In the genomic region with DNA sequence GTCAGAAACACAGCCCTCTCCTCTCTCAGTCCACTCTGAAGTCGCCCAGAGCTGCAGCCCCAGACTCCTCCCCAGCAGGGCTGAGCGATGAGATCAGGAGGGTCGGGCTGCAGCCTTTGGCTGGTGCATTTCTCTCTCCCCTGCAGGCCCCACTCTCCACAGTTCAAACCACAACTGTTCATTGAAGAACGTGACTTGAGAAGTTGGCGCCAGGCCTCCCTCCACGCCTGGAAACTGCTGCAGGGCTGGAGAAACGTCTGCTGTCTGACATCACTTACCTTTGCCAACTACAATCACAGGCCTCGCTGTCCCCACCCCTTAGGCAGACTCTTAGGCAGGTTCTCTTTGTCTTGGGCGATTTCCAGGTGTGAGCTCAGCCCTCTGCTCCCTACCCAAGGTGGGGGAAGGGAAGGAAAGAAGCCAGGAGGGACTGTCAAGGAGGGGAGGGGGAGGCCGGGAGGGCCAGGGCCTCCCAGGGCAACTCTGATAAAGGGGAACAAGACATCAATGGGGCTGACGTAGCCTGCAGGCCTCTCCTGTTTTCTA, we compare ENCODE assay signal across 11 cellular contexts. TPM values are rescaled to one million over a fixed set of nuclear protein-coding genes. Genes with fewer than 3 reads are reported as not detected.
DNase-seq lines count a peak whose midpoint lies in the region; ATAC-seq, FAIRE-seq and TF ChIP-seq lines count a peak whose summit lies in the region.
"Had no signal": no experiment of that assay in that cellular context is flagged by ENCODE, and none has a peak within 500 bp of the region (broad histone marks: within the 10 kb centered on the region; RNA-seq: fewer than 3 reads in every experiment).

No MANE protein-coding gene starts in this region.

- no peaks in the 10 kb centered on the region for H4K20me1 ChIP-seq in astrocyte (ENCODE audit: insufficient read depth, low read length)

- no peaks in the 10 kb centered on the region for H3K27me3 ChIP-seq in heart left ventricle
- no peaks in the 10 kb centered on the region for H3K27me3 ChIP-seq in astrocyte (ENCODE audit: insufficient read depth, low read length)
- no peaks in the 10 kb centered on the region for H3K27me3 ChIP-seq in left lung
- H3K27me3 ChIP-seq: gastrocnemius medialis had no signal

- no peak for TF ChIP-seq POLR2A in heart left ventricle (IDR thresholded peaks at IDR 0.05)

- no peaks in the 10 kb centered on the region for H3K36me3 ChIP-seq in heart left ventricle
- H3K36me3 ChIP-seq in astrocyte (ENCODE audit: insufficient read depth, low read length) = no peaks in the 10 kb centered on the region
- H3K36me3 ChIP-seq in left lung = no peaks in the 10 kb centered on the region
- H3K36me3 ChIP-seq: gastrocnemius medialis had no signal

- H3K4me3 ChIP-seq in heart left ventricle (no peak overlapping the region), astrocyte (ENCODE audit: insufficient read depth, low read depth, low read length) (no peak overlapping the region), left lung (no peak overlapping the region)
- H3K4me3 ChIP-seq: gastrocnemius medialis had no signal

- H3K27me3 Mint-ChIP-seq in astrocyte (ENCODE audit: low read depth, unreplicated experiment) = peaks cover 8% of the 10 kb centered on the region
- H3K27me3 Mint-ChIP-seq: CD4-positive, CD25-positive, alpha-beta regulatory T cell had no signal

- no peaks in the 10 kb centered on the region for H3K79me2 ChIP-seq in astrocyte (ENCODE audit: insufficient read depth, low read length)

- H3K9me3 Mint-ChIP-seq in astrocyte (ENCODE audit: unreplicated experiment) = peaks cover 2% of the 10 kb centered on the region

- peaks cover 0 to 12% (median 2%) of the 10 kb centered on the region in 12 donors for H3K9me3 ChIP-seq in heart left ventricle
- peaks cover 3% of the 10 kb centered on the region for H3K9me3 ChIP-seq in astrocyte (ENCODE audit: insufficient read depth, low read depth, low read length)
- no peaks in the 10 kb centered on the region for H3K9me3 ChIP-seq in left lung
- H3K9me3 ChIP-seq: gastrocnemius medialis had no signal

- no peak for TF ChIP-seq CTCF in heart left ventricle (IDR thresholded peaks at IDR 0.05)
- no peak for TF ChIP-seq CTCF in astrocyte (IDR thresholded peaks at IDR 0.05; ENCODE audit: insufficient read depth, low read depth, low read length)
- TF ChIP-seq CTCF in left lung (IDR thresholded peaks at IDR 0.05) = no peak

- H3K4me1 ChIP-seq in heart left ventricle (peaks cover 0 to 8% (median 0%) of the 10 kb centered on the region in 12 donors), astrocyte (ENCODE audit: insufficient read depth, low read length) (peaks cover 8% of the 10 kb centered on the region), left lung (peaks cover 0 to 13% of the 10 kb centered on the region in 2 donors)

- intact Hi-C loops in heart left ventricle (cut with DNase I) (no loop called here), Right ventricle myocardium inferior (cut with DNase I) (no loop called here), left lung (cut with DNase I) (no loop called here)

- H3K27ac Mint-ChIP-seq in astrocyte (ENCODE audit: unreplicated experiment) = peak overlapping the region; percentile 42
- H3K27ac Mint-ChIP-seq: CD4-positive, CD25-positive, alpha-beta regulatory T cell had no signal

- WGBS in heart left ventricle, 4 donors = 43 to 52% (median 48%) methylated on average over 6 to 11 of the region's 11 CpGs

- H3K4me3 Mint-ChIP-seq in astrocyte (ENCODE audit: unreplicated experiment) = peak overlapping the region; percentile 17

- peaks cover 7% of the 10 kb centered on the region for H3K36me3 Mint-ChIP-seq in astrocyte (ENCODE audit: low read depth, unreplicated experiment)
- H3K36me3 Mint-ChIP-seq: CD4-positive, CD25-positive, alpha-beta regulatory T cell had no signal

- H2AFZ ChIP-seq in astrocyte (ENCODE audit: low read depth, low read length) = peak overlapping the region; percentile 20

- DNase-seq in heart left ventricle = no peak
- no peak for DNase-seq in Right ventricle myocardium inferior (ENCODE audit: missing footprints)
- peak; percentile 84 for DNase-seq in astrocyte (ENCODE audit: low read depth)
- DNase-seq in left lung = peak in 1 of 2 donors; percentile 74
- DNase-seq in urothelium cell line (ENCODE audit: low spot score) = peak; percentile 23
- DNase-seq in medulla oblongata (ENCODE audit: extremely low spot score) = no peak
- DNase-seq in HTR-8/SVneo (ENCODE audit: insufficient read length, low spot score) = no peak
- DNase-seq: CD4-positive, CD25-positive, alpha-beta regulatory T cell; gastrocnemius medialis had no signal

- no peak for FAIRE-seq in astrocyte (lab: Jason Lieb, UNC)
- no peak for FAIRE-seq in urothelium cell line (lab: Jason Lieb, UNC)
- no peak for FAIRE-seq in HTR-8/SVneo (lab: Jason Lieb, UNC)
- FAIRE-seq: TTC549 had no signal

- no peak overlapping the region for H3K9ac ChIP-seq in astrocyte (ENCODE audit: low read length)

- peak overlapping the region; percentile 47 for H3K4me2 ChIP-seq in astrocyte (ENCODE audit: low read length)

- H3K4me1 Mint-ChIP-seq in astrocyte (ENCODE audit: low read depth, unreplicated experiment) = peaks cover 29% of the 10 kb centered on the region
- H3K4me1 Mint-ChIP-seq: CD4-positive, CD25-positive, alpha-beta regulatory T cell had no signal

- peak overlapping the region in 1 of 12 donors; percentile 73 for H3K27ac ChIP-seq in heart left ventricle
- H3K27ac ChIP-seq in astrocyte (ENCODE audit: low read depth, low read length) = no peak overlapping the region
- H3K27ac ChIP-seq in left lung = peak overlapping the region; percentile 41 to 76
- H3K27ac ChIP-seq: gastrocnemius medialis had no signal

- ATAC-seq in heart left ventricle = peak in 3 of 4 donors; percentile 11 to 45 (median 29)
- ATAC-seq in Right ventricle myocardium inferior = no peak
- ATAC-seq in left lung = peak; percentile 87
- no peak for ATAC-seq in GM18511 (IDR thresholded peaks at IDR 0.05; ENCODE audit: unreplicated experiment)
- ATAC-seq: gastrocnemius medialis had no signal

RNA-seq across cellular contexts. Expression of gene CALML5, which starts 32.8 kb away (rescaled TPM):
- total RNA-seq in heart left ventricle (not detected), Right ventricle myocardium inferior (not detected), astrocyte (not detected in 2 replicates), left lung (not detected)
- not detected for polyA plus RNA-seq in heart left ventricle
- total RNA-seq: CD4-positive, CD25-positive, alpha-beta regulatory T cell; gastrocnemius medialis had no signal
- polyA plus RNA-seq: CD4-positive, CD25-positive, alpha-beta regulatory T cell had no signal

RNA-seq across cellular contexts. Expression of gene NET1, which starts 54.2 kb away (rescaled TPM):
- total RNA-seq in heart left ventricle (10 to 100 TPM; 12.7 to 29.5 (median 15.8) TPM), Right ventricle myocardium inferior (16.2 TPM), astrocyte (31.5 and 43.5 TPM in 2 replicates), left lung (10 to 100 TPM; 36.3 to 45.2 TPM)
- polyA plus RNA-seq in heart left ventricle = 1 to 10 TPM; 5.6 to 7.0 TPM

RNA-seq across cellular contexts. Expression of gene CALML3, which starts 58.2 kb away (rescaled TPM):
- total RNA-seq in heart left ventricle = not detected
- under 1 TPM in 1 of 2 donors, not detected in 1; 0.03 TPM for polyA plus RNA-seq in heart left ventricle
- total RNA-seq in Right ventricle myocardium inferior = not detected
- total RNA-seq in astrocyte = not detected in 2 replicates
- total RNA-seq in left lung = not detected
- total RNA-seq: CD4-positive, CD25-positive, alpha-beta regulatory T cell; gastrocnemius medialis had no signal
- polyA plus RNA-seq: CD4-positive, CD25-positive, alpha-beta regulatory T cell had no signal

Comparison
In these comparisons a context has a peak if more than half of its experiments do, and no peak if none do; other contexts are left out.
1. ATAC-seq: peak in heart left ventricle (3 of 4) and left lung (single experiment); none in Right ventricle myocardium inferior (single experiment) and GM18511 (single experiment).
2. DNase-seq: peak in astrocyte (single experiment) and urothelium cell line (single experiment); none in heart left ventricle (0 of 5), Right ventricle myocardium inferior (single experiment), medulla oblongata (single experiment) and HTR-8/SVneo (single experiment).